ENCODE assay signal across 1 cellular context in the genomic region with DNA sequence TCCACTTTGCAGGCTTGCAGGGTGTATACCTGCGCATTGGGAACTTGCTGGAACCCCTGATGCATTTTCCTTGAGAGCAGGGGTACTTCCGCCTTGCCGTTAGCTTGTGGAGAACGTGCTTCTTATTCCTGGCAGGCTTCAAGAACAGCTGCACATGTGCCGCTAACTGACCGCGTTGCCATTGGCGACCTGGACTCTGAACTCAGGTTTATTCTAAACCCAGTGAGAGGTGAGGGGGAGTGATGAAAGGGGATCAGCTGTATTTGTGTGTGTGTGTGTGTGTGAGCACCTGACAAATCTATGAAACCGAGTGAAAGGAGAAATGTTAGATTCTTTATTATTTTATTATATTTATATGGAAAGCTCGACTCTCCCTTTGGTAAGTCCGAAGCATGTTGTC.
A peak's percentile ranks its signal among the peaks of the same experiment; 100 is the strongest.
TF ChIP-seq lines count a peak whose summit lies in the region.

No MANE protein-coding gene starts in this region.

TF ChIP-seq in HepG2, 621 proteins besides CTCF, POLR2A, EP300 and RAD21 (continued from another document and continues in another):
- TF ChIP-seq ZSCAN20 (CRISPR knock-in tag; IDR thresholded peaks at IDR 0.05; ENCODE audit: borderline replicate concordance), result no peak
- TF ChIP-seq ERF (CRISPR knock-in tag; IDR thresholded peaks at IDR 0.05), result no peak
- TF ChIP-seq, protein P1, sequence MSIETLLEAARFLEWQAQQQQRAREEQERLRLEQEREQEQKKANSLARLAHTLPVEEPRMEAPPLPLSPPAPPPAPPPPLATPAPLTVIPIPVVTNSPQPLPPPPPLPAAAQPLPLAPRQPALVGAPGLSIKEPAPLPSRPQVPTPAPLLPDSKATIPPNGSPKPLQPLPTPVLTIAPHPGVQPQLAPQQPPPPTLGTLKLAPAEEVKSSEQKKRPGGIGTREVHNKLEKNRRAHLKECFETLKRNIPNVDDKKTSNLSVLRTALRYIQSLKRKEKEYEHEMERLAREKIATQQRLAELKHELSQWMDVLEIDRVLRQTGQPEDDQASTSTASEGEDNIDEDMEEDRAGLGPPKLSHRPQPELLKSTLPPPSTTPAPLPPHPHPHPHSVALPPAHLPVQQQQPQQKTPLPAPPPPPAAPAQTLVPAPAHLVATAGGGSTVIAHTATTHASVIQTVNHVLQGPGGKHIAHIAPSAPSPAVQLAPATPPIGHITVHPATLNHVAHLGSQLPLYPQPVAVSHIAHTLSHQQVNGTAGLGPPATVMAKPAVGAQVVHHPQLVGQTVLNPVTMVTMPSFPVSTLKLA (IDR thresholded peaks at IDR 0.05), result peak; percentile 57; the same call in 1 of the 2 replicates
- TF ChIP-seq TBX3 (IDR thresholded peaks at IDR 0.05; ENCODE audit: borderline replicate concordance), result no peak
- TF ChIP-seq ZNF891 (CRISPR knock-in tag; IDR thresholded peaks at IDR 0.05), result no peak
- no peak for TF ChIP-seq ZNF672 (CRISPR knock-in tag; IDR thresholded peaks at IDR 0.05)
- TF ChIP-seq KLF13 (CRISPR knock-in tag; IDR thresholded peaks at IDR 0.05), result no peak
- peak; percentile 40; the same call in 1 of the 2 replicates for TF ChIP-seq PHF21A (CRISPR knock-in tag; IDR thresholded peaks at IDR 0.05)
- no peak for TF ChIP-seq SNRNP70 (IDR thresholded peaks at IDR 0.05; ENCODE audit: low read depth, low read length)
- TF ChIP-seq, protein P2, sequence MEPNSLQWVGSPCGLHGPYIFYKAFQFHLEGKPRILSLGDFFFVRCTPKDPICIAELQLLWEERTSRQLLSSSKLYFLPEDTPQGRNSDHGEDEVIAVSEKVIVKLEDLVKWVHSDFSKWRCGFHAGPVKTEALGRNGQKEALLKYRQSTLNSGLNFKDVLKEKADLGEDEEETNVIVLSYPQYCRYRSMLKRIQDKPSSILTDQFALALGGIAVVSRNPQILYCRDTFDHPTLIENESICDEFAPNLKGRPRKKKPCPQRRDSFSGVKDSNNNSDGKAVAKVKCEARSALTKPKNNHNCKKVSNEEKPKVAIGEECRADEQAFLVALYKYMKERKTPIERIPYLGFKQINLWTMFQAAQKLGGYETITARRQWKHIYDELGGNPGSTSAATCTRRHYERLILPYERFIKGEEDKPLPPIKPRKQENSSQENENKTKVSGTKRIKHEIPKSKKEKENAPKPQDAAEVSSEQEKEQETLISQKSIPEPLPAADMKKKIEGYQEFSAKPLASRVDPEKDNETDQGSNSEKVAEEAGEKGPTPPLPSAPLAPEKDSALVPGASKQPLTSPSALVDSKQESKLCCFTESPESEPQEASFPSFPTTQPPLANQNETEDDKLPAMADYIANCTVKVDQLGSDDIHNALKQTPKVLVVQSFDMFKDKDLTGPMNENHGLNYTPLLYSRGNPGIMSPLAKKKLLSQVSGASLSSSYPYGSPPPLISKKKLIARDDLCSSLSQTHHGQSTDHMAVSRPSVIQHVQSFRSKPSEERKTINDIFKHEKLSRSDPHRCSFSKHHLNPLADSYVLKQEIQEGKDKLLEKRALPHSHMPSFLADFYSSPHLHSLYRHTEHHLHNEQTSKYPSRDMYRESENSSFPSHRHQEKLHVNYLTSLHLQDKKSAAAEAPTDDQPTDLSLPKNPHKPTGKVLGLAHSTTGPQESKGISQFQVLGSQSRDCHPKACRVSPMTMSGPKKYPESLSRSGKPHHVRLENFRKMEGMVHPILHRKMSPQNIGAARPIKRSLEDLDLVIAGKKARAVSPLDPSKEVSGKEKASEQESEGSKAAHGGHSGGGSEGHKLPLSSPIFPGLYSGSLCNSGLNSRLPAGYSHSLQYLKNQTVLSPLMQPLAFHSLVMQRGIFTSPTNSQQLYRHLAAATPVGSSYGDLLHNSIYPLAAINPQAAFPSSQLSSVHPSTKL (CRISPR knock-in tag; IDR thresholded peaks at IDR 0.05), result peak; percentile 30; the same call in 1 of the 2 replicates
- no peak for TF ChIP-seq ELF3 (CRISPR knock-in tag; IDR thresholded peaks at IDR 0.05)
- TF ChIP-seq, protein P3, sequence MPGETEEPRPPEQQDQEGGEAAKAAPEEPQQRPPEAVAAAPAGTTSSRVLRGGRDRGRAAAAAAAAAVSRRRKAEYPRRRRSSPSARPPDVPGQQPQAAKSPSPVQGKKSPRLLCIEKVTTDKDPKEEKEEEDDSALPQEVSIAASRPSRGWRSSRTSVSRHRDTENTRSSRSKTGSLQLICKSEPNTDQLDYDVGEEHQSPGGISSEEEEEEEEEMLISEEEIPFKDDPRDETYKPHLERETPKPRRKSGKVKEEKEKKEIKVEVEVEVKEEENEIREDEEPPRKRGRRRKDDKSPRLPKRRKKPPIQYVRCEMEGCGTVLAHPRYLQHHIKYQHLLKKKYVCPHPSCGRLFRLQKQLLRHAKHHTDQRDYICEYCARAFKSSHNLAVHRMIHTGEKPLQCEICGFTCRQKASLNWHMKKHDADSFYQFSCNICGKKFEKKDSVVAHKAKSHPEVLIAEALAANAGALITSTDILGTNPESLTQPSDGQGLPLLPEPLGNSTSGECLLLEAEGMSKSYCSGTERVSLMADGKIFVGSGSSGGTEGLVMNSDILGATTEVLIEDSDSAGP (CRISPR knock-in tag; IDR thresholded peaks at IDR 0.05; ENCODE audit: borderline replicate concordance), result no peak
- TF ChIP-seq RARA (CRISPR knock-in tag; IDR thresholded peaks at IDR 0.05), result 0 out of 2 replicates have a peak, but pooled peaks have one; percentile 8
- no peak for TF ChIP-seq ZNF878 (CRISPR knock-in tag; IDR thresholded peaks at IDR 0.05)
- TF ChIP-seq, protein P4, sequence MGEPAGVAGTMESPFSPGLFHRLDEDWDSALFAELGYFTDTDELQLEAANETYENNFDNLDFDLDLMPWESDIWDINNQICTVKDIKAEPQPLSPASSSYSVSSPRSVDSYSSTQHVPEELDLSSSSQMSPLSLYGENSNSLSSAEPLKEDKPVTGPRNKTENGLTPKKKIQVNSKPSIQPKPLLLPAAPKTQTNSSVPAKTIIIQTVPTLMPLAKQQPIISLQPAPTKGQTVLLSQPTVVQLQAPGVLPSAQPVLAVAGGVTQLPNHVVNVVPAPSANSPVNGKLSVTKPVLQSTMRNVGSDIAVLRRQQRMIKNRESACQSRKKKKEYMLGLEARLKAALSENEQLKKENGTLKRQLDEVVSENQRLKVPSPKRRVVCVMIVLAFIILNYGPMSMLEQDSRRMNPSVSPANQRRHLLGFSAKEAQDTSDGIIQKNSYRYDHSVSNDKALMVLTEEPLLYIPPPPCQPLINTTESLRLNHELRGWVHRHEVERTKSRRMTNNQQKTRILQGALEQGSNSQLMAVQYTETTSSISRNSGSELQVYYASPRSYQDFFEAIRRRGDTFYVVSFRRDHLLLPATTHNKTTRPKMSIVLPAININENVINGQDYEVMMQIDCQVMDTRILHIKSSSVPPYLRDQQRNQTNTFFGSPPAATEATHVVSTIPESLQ (CRISPR knock-in tag; conservative IDR thresholded peaks at IDR 0.05), result no peak
- 0 out of 2 replicates have a peak, but pooled peaks have one; percentile 32 for TF ChIP-seq HDAC1 (CRISPR knock-in tag; IDR thresholded peaks at IDR 0.05)
- TF ChIP-seq, protein P5, sequence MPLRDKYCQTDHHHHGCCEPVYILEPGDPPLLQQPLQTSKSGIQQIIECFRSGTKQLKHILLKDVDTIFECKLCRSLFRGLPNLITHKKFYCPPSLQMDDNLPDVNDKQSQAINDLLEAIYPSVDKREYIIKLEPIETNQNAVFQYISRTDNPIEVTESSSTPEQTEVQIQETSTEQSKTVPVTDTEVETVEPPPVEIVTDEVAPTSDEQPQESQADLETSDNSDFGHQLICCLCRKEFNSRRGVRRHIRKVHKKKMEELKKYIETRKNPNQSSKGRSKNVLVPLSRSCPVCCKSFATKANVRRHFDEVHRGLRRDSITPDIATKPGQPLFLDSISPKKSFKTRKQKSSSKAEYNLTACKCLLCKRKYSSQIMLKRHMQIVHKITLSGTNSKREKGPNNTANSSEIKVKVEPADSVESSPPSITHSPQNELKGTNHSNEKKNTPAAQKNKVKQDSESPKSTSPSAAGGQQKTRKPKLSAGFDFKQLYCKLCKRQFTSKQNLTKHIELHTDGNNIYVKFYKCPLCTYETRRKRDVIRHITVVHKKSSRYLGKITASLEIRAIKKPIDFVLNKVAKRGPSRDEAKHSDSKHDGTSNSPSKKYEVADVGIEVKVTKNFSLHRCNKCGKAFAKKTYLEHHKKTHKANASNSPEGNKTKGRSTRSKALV (CRISPR knock-in tag; IDR thresholded peaks at IDR 0.05), result no peak
- TF ChIP-seq KMT2A (CRISPR knock-in tag; IDR thresholded peaks at IDR 0.05), result no peak
- TF ChIP-seq RORA (CRISPR knock-in tag; IDR thresholded peaks at IDR 0.05), result no peak
- TF ChIP-seq RBM22 (optimal IDR thresholded peaks at IDR 0.05; ENCODE audit: low read length), result peak; percentile 81
- TF ChIP-seq, protein P6, sequence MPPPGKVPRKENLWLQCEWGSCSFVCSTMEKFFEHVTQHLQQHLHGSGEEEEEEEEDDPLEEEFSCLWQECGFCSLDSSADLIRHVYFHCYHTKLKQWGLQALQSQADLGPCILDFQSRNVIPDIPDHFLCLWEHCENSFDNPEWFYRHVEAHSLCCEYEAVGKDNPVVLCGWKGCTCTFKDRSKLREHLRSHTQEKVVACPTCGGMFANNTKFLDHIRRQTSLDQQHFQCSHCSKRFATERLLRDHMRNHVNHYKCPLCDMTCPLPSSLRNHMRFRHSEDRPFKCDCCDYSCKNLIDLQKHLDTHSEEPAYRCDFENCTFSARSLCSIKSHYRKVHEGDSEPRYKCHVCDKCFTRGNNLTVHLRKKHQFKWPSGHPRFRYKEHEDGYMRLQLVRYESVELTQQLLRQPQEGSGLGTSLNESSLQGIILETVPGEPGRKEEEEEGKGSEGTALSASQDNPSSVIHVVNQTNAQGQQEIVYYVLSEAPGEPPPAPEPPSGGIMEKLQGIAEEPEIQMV (CRISPR knock-in tag; IDR thresholded peaks at IDR 0.05; ENCODE audit: low read depth), result no peak
- TF ChIP-seq, protein P7, sequence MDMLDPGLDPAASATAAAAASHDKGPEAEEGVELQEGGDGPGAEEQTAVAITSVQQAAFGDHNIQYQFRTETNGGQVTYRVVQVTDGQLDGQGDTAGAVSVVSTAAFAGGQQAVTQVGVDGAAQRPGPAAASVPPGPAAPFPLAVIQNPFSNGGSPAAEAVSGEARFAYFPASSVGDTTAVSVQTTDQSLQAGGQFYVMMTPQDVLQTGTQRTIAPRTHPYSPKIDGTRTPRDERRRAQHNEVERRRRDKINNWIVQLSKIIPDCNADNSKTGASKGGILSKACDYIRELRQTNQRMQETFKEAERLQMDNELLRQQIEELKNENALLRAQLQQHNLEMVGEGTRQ (IDR thresholded peaks at IDR 0.05; ENCODE audit: low read depth, low read length), result no peak
- TF ChIP-seq, protein P7 (CRISPR knock-in tag; IDR thresholded peaks at IDR 0.05; ENCODE audit: borderline replicate concordance), result no peak
- TF ChIP-seq BCL6 (CRISPR knock-in tag; IDR thresholded peaks at IDR 0.05), result peak; percentile 37; the same call in 1 of the 2 replicates
- TF ChIP-seq, protein P8, sequence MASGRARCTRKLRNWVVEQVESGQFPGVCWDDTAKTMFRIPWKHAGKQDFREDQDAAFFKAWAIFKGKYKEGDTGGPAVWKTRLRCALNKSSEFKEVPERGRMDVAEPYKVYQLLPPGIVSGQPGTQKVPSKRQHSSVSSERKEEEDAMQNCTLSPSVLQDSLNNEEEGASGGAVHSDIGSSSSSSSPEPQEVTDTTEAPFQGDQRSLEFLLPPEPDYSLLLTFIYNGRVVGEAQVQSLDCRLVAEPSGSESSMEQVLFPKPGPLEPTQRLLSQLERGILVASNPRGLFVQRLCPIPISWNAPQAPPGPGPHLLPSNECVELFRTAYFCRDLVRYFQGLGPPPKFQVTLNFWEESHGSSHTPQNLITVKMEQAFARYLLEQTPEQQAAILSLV (CRISPR knock-in tag; IDR thresholded peaks at IDR 0.05; ENCODE audit: borderline replicate concordance), result no peak
- TF ChIP-seq ZBTB8A (CRISPR knock-in tag; IDR thresholded peaks at IDR 0.05; ENCODE audit: borderline replicate concordance, low read depth), result no peak
- no peak for TF ChIP-seq ATF1 (CRISPR knock-in tag; IDR thresholded peaks at IDR 0.05)
- TF ChIP-seq AHR (CRISPR knock-in tag; IDR thresholded peaks at IDR 0.05), result no peak
- TF ChIP-seq SIN3A (IDR thresholded peaks at IDR 0.05; ENCODE audit: borderline replicate concordance, low read depth, low read length), result 0 out of 2 replicates have a peak, but pooled peaks have one; percentile 41
- TF ChIP-seq DNMT3B (CRISPR knock-in tag; conservative IDR thresholded peaks at IDR 0.05), result no peak
- peak; percentile 89; the same call in 1 of the 2 replicates for TF ChIP-seq ZNF766 (CRISPR knock-in tag; IDR thresholded peaks at IDR 0.05; ENCODE audit: borderline replicate concordance)
- TF ChIP-seq CBX2 (IDR thresholded peaks at IDR 0.05; ENCODE audit: low read depth, low read length), result no peak
- TF ChIP-seq CBX2 (CRISPR knock-in tag; IDR thresholded peaks at IDR 0.05; ENCODE audit: low read depth), result no peak
- TF ChIP-seq, protein P9, sequence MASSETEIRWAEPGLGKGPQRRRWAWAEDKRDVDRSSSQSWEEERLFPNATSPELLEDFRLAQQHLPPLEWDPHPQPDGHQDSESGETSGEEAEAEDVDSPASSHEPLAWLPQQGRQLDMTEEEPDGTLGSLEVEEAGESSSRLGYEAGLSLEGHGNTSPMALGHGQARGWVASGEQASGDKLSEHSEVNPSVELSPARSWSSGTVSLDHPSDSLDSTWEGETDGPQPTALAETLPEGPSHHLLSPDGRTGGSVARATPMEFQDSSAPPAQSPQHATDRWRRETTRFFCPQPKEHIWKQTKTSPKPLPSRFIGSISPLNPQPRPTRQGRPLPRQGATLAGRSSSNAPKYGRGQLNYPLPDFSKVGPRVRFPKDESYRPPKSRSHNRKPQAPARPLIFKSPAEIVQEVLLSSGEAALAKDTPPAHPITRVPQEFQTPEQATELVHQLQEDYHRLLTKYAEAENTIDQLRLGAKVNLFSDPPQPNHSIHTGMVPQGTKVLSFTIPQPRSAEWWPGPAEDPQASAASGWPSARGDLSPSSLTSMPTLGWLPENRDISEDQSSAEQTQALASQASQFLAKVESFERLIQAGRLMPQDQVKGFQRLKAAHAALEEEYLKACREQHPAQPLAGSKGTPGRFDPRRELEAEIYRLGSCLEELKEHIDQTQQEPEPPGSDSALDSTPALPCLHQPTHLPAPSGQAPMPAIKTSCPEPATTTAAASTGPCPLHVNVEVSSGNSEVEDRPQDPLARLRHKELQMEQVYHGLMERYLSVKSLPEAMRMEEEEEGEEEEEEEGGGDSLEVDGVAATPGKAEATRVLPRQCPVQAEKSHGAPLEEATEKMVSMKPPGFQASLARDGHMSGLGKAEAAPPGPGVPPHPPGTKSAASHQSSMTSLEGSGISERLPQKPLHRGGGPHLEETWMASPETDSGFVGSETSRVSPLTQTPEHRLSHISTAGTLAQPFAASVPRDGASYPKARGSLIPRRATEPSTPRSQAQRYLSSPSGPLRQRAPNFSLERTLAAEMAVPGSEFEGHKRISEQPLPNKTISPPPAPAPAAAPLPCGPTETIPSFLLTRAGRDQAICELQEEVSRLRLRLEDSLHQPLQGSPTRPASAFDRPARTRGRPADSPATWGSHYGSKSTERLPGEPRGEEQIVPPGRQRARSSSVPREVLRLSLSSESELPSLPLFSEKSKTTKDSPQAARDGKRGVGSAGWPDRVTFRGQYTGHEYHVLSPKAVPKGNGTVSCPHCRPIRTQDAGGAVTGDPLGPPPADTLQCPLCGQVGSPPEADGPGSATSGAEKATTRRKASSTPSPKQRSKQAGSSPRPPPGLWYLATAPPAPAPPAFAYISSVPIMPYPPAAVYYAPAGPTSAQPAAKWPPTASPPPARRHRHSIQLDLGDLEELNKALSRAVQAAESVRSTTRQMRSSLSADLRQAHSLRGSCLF (CRISPR knock-in tag; IDR thresholded peaks at IDR 0.05; ENCODE audit: borderline replicate concordance), result no peak
- peak; percentile 59 for TF ChIP-seq HNF4G (IDR thresholded peaks at IDR 0.05; ENCODE audit: borderline replicate concordance, low read depth, low read length)
- no peak for TF ChIP-seq HNF4G (CRISPR knock-in tag; IDR thresholded peaks at IDR 0.05; ENCODE audit: borderline replicate concordance, low read depth)
- no peak for TF ChIP-seq SYNCRIP (IDR thresholded peaks at IDR 0.05; ENCODE audit: insufficient read depth, low read depth, low read length)
